Comparison of ENCODE assay signal across 8 cellular contexts in the genomic region with DNA sequence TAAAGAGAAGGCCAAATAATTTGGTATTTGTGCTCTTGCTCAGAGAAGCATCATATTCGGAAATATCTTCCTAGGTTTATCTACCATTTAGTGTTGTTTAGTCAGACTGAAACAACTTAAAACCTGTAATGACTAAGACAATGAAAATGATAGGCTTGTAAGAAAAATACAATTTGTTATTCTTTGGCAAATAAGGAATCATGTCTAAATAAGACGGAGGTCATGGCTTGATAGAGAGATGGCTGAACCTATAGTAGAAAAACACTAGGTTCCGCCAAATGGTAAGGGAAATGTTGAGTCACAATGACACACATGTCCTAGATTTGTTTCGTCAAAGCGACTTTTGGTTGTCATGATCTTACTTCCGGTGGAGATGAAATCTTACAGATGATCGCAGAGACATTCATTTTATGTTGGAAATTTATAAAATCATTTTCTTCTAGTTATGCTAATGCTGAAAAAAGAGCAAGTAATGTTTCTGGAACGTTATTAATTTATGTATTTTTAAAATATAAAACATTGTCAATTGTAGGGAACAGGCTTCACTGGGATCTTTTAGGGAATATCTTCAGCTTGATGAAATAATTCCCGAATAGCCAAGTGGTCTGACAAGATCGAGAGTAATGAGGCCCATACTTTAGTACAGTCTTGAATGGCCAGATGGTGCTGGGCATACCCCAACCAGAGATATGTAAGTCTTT. TPM values are rescaled to one million over a fixed set of nuclear protein-coding genes. Genes with fewer than 3 reads are reported as not detected.
DNase-seq lines count a peak whose midpoint lies in the region; ATAC-seq, FAIRE-seq and TF ChIP-seq lines count a peak whose summit lies in the region.

No MANE protein-coding gene starts in this region.

- H3K4me2 ChIP-seq in A549, result peak overlapping the region; percentile 82
- peak overlapping the region; percentile 69 for H3K4me2 ChIP-seq in GM23248 (ENCODE audit: unreplicated experiment)
- H3K4me2 ChIP-seq in mesendoderm (ENCODE audit: low read length), result no peak overlapping the region

- H3K9ac ChIP-seq in GM23248 (peak overlapping the region; percentile 57; the same call in 1 of the 2 replicates), mesendoderm (ENCODE audit: low read length) (no peak overlapping the region)

- no peak overlapping the region for H3K23ac ChIP-seq in mesendoderm (ENCODE audit: low read length)

- H3K9me3 ChIP-seq in A549, result no peaks in the 10 kb centered on the region
- no peaks in the 10 kb centered on the region for H3K9me3 ChIP-seq in GM23248 (ENCODE audit: low read depth)
- H3K9me3 ChIP-seq in upper lobe of right lung, result no peaks in the 10 kb centered on the region

- no peak overlapping the region for H2BK5ac ChIP-seq in mesendoderm (ENCODE audit: low read length)

- H3K4me3 ChIP-seq in A549 (peak overlapping the region; percentile 59), GM23248 (peak overlapping the region; percentile 67), WI38 (ENCODE audit: low read depth, low read length) (peak overlapping the region; percentile 40; the same call in 1 of the 2 replicates), upper lobe of right lung (peak overlapping the region; percentile 58), mesendoderm (ENCODE audit: low read length) (no peak overlapping the region)

- H3K4me1 ChIP-seq in A549, result peaks cover 5% of the 10 kb centered on the region; the same call in 1 of the 3 replicates
- H3K4me1 ChIP-seq in GM23248 (ENCODE audit: insufficient read depth), result peaks cover 26% of the 10 kb centered on the region
- peaks cover 19% of the 10 kb centered on the region for H3K4me1 ChIP-seq in upper lobe of right lung
- peaks cover 3% of the 10 kb centered on the region for H3K4me1 ChIP-seq in mesendoderm (ENCODE audit: control insufficient read depth, low read depth, low read length)

- no peak overlapping the region for H3K18ac ChIP-seq in mesendoderm (ENCODE audit: low read length)

- TF ChIP-seq POLR2A in A549 (IDR thresholded peaks at IDR 0.05; ENCODE audit: low read length), result no peak

- H2AK5ac ChIP-seq in mesendoderm (ENCODE audit: low read length), result no peak overlapping the region

- intact Hi-C loops in upper lobe of right lung (cut with DNase I), result no loop called here

- TF ChIP-seq RAD21 in A549 (conservative IDR thresholded peaks at IDR 0.05 in 1 of 2, IDR thresholded peaks at IDR 0.05 in 1 of 2), result no peak

- H3K4ac ChIP-seq in mesendoderm (ENCODE audit: low read depth, low read length), result no peak overlapping the region

- H2BK15ac ChIP-seq in mesendoderm (replicated peaks; ENCODE audit: low read depth), result no peak overlapping the region

- no peak overlapping the region for H3K56ac ChIP-seq in mesendoderm (ENCODE audit: low read length)

- TF ChIP-seq EP300 in A549 (IDR thresholded peaks at IDR 0.05), result no peak

- DNase-seq in A549 (ENCODE audit: low read depth in 1 of 2, low spot score in 1 of 2) (peak; percentile 42 to 80), GM23248 (peak; percentile 47), hepatic stellate cell (ENCODE audit: low spot score) (peak; percentile 55), upper lobe of right lung (no peak), mesendoderm (no peak), mucosa of gallbladder (ENCODE audit: low spot score) (no peak)

- H3K27me3 ChIP-seq in GM23248 (replicated peaks; ENCODE audit: insufficient read depth), result no peaks in the 10 kb centered on the region
- H3K27me3 ChIP-seq in upper lobe of right lung, result no peaks in the 10 kb centered on the region
- no peaks in the 10 kb centered on the region for H3K27me3 ChIP-seq in mesendoderm (ENCODE audit: insufficient read depth, low read length, poor library complexity)

- in situ Hi-C loops in GM23248 (cut with MboI), result no loop called here

- 28% methylated on average over 10 of the region's 10 CpGs for WGBS in A549 (ENCODE audit: missing lambda C conversion rate)
- WGBS in GM23248 (ENCODE audit: low coverage in 1 of 2, low lambda C conversion rate in 2 of 2, missing lambda C conversion rate in 2 of 2), 2 experiments, result 69 to 71% methylated on average over 10 of the region's 10 CpGs
- WGBS in mesendoderm (ENCODE audit: extremely low coverage, insufficient coverage, low lambda C conversion rate), result 100% methylated on average over 1 of the region's 10 CpGs

- FAIRE-seq in A549 (lab: Jason Lieb, UNC), result no peak

- peak overlapping the region; percentile 81 for H2AFZ ChIP-seq in GM23248

- H3K9me2 ChIP-seq in GM23248 (ENCODE audit: insufficient read depth), result no peaks in the 10 kb centered on the region

- no peaks in the 10 kb centered on the region for H3K79me1 ChIP-seq in mesendoderm (ENCODE audit: low read length)

- H2BK120ac ChIP-seq in mesendoderm (ENCODE audit: low read depth, low read length), result no peak overlapping the region

- no peak overlapping the region for H4K5ac ChIP-seq in mesendoderm (ENCODE audit: low read length)

- peaks cover 7% of the 10 kb centered on the region; the same call in 1 of the 2 replicates for H3K79me2 ChIP-seq in GM23248 (ENCODE audit: insufficient read depth)
- H3K79me2 ChIP-seq in mesendoderm (ENCODE audit: control insufficient read depth, insufficient read depth, low read length), result no peaks in the 10 kb centered on the region

- 0 out of 2 replicates have a peak, but pooled peaks cover 10% of the 10 kb centered on the region for H3F3A ChIP-seq in GM23248 (ENCODE audit: insufficient read depth)

- no peak overlapping the region for H4K8ac ChIP-seq in mesendoderm (ENCODE audit: low read depth, low read length)

- TF ChIP-seq CTCF in A549 (IDR thresholded peaks at IDR 0.05) (no peak), WI38 (IDR thresholded peaks at IDR 0.05; ENCODE audit: low read depth, low read length) (no peak), upper lobe of right lung (IDR thresholded peaks at IDR 0.05) (no peak)

- H3K36me3 ChIP-seq in GM23248 (ENCODE audit: low read depth), result no peaks in the 10 kb centered on the region
- no peaks in the 10 kb centered on the region for H3K36me3 ChIP-seq in upper lobe of right lung
- no peaks in the 10 kb centered on the region for H3K36me3 ChIP-seq in mesendoderm (ENCODE audit: control insufficient read depth, insufficient read depth, low read length)

- CTCF ChIA-PET in A549 (lab: Yijun Ruan, JAX), result interaction anchor here (1.7 kb wide), 1 partner anchor 84 kb away, joined by 4 read pairs; no protein-coding TSS in a partner anchor

- peak overlapping the region; percentile 78 to 79 for H3K27ac ChIP-seq in A549
- peak overlapping the region; percentile 58 for H3K27ac ChIP-seq in GM23248
- peak overlapping the region; percentile 95 for H3K27ac ChIP-seq in upper lobe of right lung
- no peak overlapping the region for H3K27ac ChIP-seq in mesendoderm (ENCODE audit: low read depth, low read length)

- H4K20me1 ChIP-seq in GM23248 (ENCODE audit: insufficient read depth), result no peaks in the 10 kb centered on the region

- ATAC-seq in A549 (peak; percentile 40 to 46; a peak in 3 of 6 replicates), upper lobe of right lung (peak; percentile 42), GM18907 (IDR thresholded peaks at IDR 0.05; ENCODE audit: unreplicated experiment) (no peak)

- POLR2A ChIA-PET in A549 (lab: Yijun Ruan, JAX), result no interaction called here

TF ChIP-seq in A549, 52 proteins besides CTCF, POLR2A, EP300 and RAD21:
- TF ChIP-seq NFE2L2 (conservative IDR thresholded peaks at IDR 0.05; ENCODE audit: low read length), result peak; percentile 76
- no peak for TF ChIP-seq FOSL2 (IDR thresholded peaks at IDR 0.05)
- peak; percentile 80 for TF ChIP-seq FOSL2 (CRISPR knock-in tag; IDR thresholded peaks at IDR 0.05)
- no peak for TF ChIP-seq EHF (CRISPR knock-in tag; IDR thresholded peaks at IDR 0.05)
- TF ChIP-seq HOXB5 (CRISPR knock-in tag; IDR thresholded peaks at IDR 0.05), result no peak
- TF ChIP-seq, protein P1, sequence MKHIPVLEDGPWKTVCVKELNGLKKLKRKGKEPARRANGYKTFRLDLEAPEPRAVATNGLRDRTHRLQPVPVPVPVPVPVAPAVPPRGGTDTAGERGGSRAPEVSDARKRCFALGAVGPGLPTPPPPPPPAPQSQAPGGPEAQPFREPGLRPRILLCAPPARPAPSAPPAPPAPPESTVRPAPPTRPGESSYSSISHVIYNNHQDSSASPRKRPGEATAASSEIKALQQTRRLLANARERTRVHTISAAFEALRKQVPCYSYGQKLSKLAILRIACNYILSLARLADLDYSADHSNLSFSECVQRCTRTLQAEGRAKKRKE (CRISPR knock-in tag; IDR thresholded peaks at IDR 0.05; ENCODE audit: low read depth), result no peak
- TF ChIP-seq MAFK (IDR thresholded peaks at IDR 0.05; ENCODE audit: partially characterized antibody), result peak; percentile 34
TF ChIP-seq in A549: peak in this region for 3.

RNA-seq across cellular contexts. Expression of a gene that starts 1.0 kb away (rescaled TPM):
- 88.7 TPM in 2 replicates for polyA plus RNA-seq in A549 (2011; rRNA removed)
- 27.8 and 28.8 TPM in 2 replicates for polyA plus RNA-seq in A549 (2012; cell fraction: cytosol; rRNA removed)
- 10.4 and 19.6 TPM in 2 replicates for polyA plus RNA-seq in A549 (2012; cell fraction: nucleus; rRNA removed)
- polyA plus RNA-seq in A549 (2017; fragmentation: RNase III; extraction: RNeasy Plus Mini Kit Qiagen cat#74134 plus additional on column Dnase treatment), result 50.5 to 59.3 TPM (median 51.9 TPM) in 3 replicates
- 38.1 and 40.6 TPM in 2 replicates for polyA minus RNA-seq in A549 (2011; rRNA and poly(A)+ RNA removed)
- total RNA-seq in GM23248 (2014; rRNA removed; shearing (Covaris generic)), result 108 and 136 TPM in 2 replicates
- 89.9 and 90.0 TPM in 2 replicates for polyA plus RNA-seq in GM23248 (2016; fragmentation: Nextera tagmentation; extraction: Ambion mirVana)
- total RNA-seq in upper lobe of right lung, result 225 TPM
- polyA plus RNA-seq in mesendoderm (2013, experiment 1 of 2), result 0.08 TPM
- 0.06 TPM for polyA plus RNA-seq in mesendoderm (2013, experiment 2 of 2)
- total RNA-seq in mucosa of gallbladder, result 91.4 TPM

RNA-seq across cellular contexts. Expression of a gene that starts 35.0 kb away (rescaled TPM):
- polyA plus RNA-seq in A549 (2011; rRNA removed), result 35.0 and 52.6 TPM in 2 replicates
- 9.4 and 9.7 TPM in 2 replicates for polyA plus RNA-seq in A549 (2012; cell fraction: cytosol; rRNA removed)
- 2.0 and 3.5 TPM in 2 replicates for polyA plus RNA-seq in A549 (2012; cell fraction: nucleus; rRNA removed)
- 62.5 to 62.6 TPM (median 62.6 TPM) in 3 replicates for polyA plus RNA-seq in A549 (2017; fragmentation: RNase III; extraction: RNeasy Plus Mini Kit Qiagen cat#74134 plus additional on column Dnase treatment)
- polyA minus RNA-seq in A549 (2011; rRNA and poly(A)+ RNA removed), result 3.8 and 4.1 TPM in 2 replicates
- total RNA-seq in GM23248 (2014; rRNA removed; shearing (Covaris generic)), result 24.4 and 25.3 TPM in 2 replicates
- polyA plus RNA-seq in GM23248 (2016; fragmentation: Nextera tagmentation; extraction: Ambion mirVana), result 79.4 and 82.0 TPM in 2 replicates
- total RNA-seq in upper lobe of right lung, result 51.5 TPM
- 31.3 TPM for polyA plus RNA-seq in mesendoderm (2013, experiment 1 of 2)
- polyA plus RNA-seq in mesendoderm (2013, experiment 2 of 2), result 30.6 TPM
- 39.7 TPM for total RNA-seq in mucosa of gallbladder

Comparison
In these comparisons a context has a peak if more than half of its experiments do, and no peak if none do; other contexts are left out.
1. DNase-seq: peak in A549 (2 of 2), GM23248 (single experiment) and hepatic stellate cell (single experiment); none in upper lobe of right lung (single experiment), mesendoderm (single experiment) and mucosa of gallbladder (single experiment).